In the genomic region with DNA sequence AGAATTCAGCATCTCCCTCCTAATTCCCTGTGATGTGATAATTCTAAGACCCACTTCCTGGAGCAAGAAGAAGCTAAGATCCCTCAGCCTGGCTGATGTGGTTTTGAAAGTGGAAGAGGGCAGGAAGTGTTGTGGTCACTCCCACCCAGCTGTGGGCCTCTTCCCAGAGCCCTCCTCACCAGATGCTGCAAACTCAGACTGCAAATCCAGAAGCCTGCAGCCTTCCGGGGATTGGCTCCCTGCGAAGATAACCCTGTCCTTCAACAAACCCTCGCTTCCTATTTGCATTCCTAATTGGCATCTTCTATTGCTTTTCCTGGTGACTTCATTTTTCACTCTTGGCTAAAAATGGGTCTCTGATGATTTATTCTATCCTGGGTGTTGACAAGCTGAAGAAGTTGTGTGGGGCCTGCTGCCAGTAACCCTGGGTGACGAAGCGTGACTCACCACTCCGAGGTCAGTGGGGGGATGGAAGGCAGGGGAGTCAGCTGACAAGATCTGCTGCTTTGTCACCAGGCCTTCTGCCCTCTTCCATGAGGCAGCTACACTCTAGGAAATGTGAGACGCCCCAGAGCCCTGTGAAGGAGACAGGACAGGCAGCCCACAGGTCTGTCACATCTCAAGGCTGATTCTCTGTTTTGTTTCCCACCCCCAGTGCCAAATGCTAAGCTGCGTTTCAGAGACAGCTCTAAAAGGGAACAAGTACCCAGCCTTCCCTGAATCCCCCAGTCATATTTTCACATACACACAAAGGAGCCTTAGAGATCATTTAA, we compare ENCODE assay signal across 8 cellular contexts.
DNase-seq lines count a peak whose midpoint lies in the region; ATAC-seq and TF ChIP-seq lines count a peak whose summit lies in the region.

No MANE protein-coding gene starts in this region.

- peak; percentile 86 for ATAC-seq in HG03354 (IDR thresholded peaks at IDR 0.05; ENCODE audit: poor library complexity, severe bottlenecking, unreplicated experiment)

- H3K27ac ChIP-seq in liver (ENCODE audit: low read depth in 1 of 2, low read length in 2 of 2), result peak overlapping the region; percentile 80 to 99

- H3K4me3 ChIP-seq in liver (ENCODE audit: low read depth in 1 of 3, low read length in 3 of 3), result peak overlapping the region in 2 of 3 donors; percentile 22 to 28

- H3K9me3 ChIP-seq in liver (ENCODE audit: control insufficient read depth in 4 of 4, low read length in 3 of 4), result no peaks in the 10 kb centered on the region

- no peaks in the 10 kb centered on the region for H3K36me3 ChIP-seq in liver (ENCODE audit: control insufficient read depth in 4 of 4, insufficient read depth in 3 of 4, low read depth in 1 of 4, low read length in 3 of 4)

- 9% methylated on average over 8 of the region's 8 CpGs for WGBS in liver

- TF ChIP-seq RAD21 in liver (IDR thresholded peaks at IDR 0.05), result peak in 1 of 2 donors; percentile 59

- H3K9ac ChIP-seq in liver (ENCODE audit: low read depth in 1 of 2, low read length in 2 of 2), result peak overlapping the region; percentile 69 to 89

- DNase-seq in NK-92 treated with Interleukin-12 subunit alpha and Interleukin-12 subunit beta, amount 100 ng/mL, for 24 hours (lab: John Stamatoyannopoulos, UW), result peak; percentile 97
- no peak for DNase-seq in NK-92 (lab: John Stamatoyannopoulos, UW; ENCODE audit: unreplicated experiment)
- peak; percentile 21 for DNase-seq in NCI-H526 treated with DMSO at 0.1 percent for 48 hours (lab: John Stamatoyannopoulos, UW)
- peak; percentile 64 to 87 for DNase-seq in activated CD4-positive, alpha-beta T cell treated with anti-CD3 and anti-CD28 coated beads, Interleukin-2, amount 50 U/mL, for 24 hours (ENCODE audit: low read depth in 1 of 2, low spot score in 1 of 2)
- peak; percentile 94 for DNase-seq in dedifferentiated amniotic fluid mesenchymal stem cell (ENCODE audit: extremely low spot score)
- peak; percentile 85 for DNase-seq in stimulated activated CD4-positive, alpha-beta T cell treated with anti-CD3 and anti-CD28 coated beads, Interleukin-4, amount 100 ng/mL, for 1 hour

- H3K4me1 ChIP-seq in liver (ENCODE audit: control insufficient read depth in 4 of 4, insufficient read depth in 4 of 4, low read length in 3 of 4), result peaks cover 11 to 43% (median 31%) of the 10 kb centered on the region in 4 donors

- no peak for TF ChIP-seq CTCF in liver (IDR thresholded peaks at IDR 0.05; ENCODE audit: low read depth, low read length, missing input control)

- no peaks in the 10 kb centered on the region for H3K27me3 ChIP-seq in liver (ENCODE audit: control insufficient read depth in 4 of 4, insufficient read depth in 4 of 4, low read length in 3 of 4)

TF ChIP-seq in liver, 16 proteins besides CTCF, POLR2A, EP300 and RAD21:
- peak; percentile 84 for TF ChIP-seq FOXA2 (IDR thresholded peaks at IDR 0.05)
- peak; percentile 66 for TF ChIP-seq YY1 (IDR thresholded peaks at IDR 0.05)
- peak; percentile 89 for TF ChIP-seq NR2F2 (IDR thresholded peaks at IDR 0.05)
- TF ChIP-seq HNF4G (IDR thresholded peaks at IDR 0.05), result no peak
- peak; percentile 35 to 78 for TF ChIP-seq HNF4A (conservative IDR thresholded peaks at IDR 0.05)
- peak in 1 of 2 donors; percentile 74 for TF ChIP-seq EGR1 (IDR thresholded peaks at IDR 0.05; ENCODE audit: low read depth in 2 of 2)
- peak; percentile 89 to 95 for TF ChIP-seq RXRA (IDR thresholded peaks at IDR 0.05)
- TF ChIP-seq TAF1 (conservative IDR thresholded peaks at IDR 0.05), result peak; percentile 6
- TF ChIP-seq ATF3 (IDR thresholded peaks at IDR 0.05), result peak; percentile 97
- TF ChIP-seq, protein P1, sequence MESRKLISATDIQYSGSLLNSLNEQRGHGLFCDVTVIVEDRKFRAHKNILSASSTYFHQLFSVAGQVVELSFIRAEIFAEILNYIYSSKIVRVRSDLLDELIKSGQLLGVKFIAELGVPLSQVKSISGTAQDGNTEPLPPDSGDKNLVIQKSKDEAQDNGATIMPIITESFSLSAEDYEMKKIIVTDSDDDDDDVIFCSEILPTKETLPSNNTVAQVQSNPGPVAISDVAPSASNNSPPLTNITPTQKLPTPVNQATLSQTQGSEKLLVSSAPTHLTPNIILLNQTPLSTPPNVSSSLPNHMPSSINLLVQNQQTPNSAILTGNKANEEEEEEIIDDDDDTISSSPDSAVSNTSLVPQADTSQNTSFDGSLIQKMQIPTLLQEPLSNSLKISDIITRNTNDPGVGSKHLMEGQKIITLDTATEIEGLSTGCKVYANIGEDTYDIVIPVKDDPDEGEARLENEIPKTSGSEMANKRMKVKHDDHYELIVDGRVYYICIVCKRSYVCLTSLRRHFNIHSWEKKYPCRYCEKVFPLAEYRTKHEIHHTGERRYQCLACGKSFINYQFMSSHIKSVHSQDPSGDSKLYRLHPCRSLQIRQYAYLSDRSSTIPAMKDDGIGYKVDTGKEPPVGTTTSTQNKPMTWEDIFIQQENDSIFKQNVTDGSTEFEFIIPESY (IDR thresholded peaks at IDR 0.05), result no peak
- TF ChIP-seq FOXA1 (IDR thresholded peaks at IDR 0.05), result peak; percentile 73
- peak in 1 of 2 donors; percentile 38 for TF ChIP-seq GABPA (IDR thresholded peaks at IDR 0.05 in 1 of 2, conservative IDR thresholded peaks at IDR 0.05 in 1 of 2)
- TF ChIP-seq REST (IDR thresholded peaks at IDR 0.05), result peak; percentile 41
- TF ChIP-seq MAX (IDR thresholded peaks at IDR 0.05), result peak; percentile 88
- TF ChIP-seq JUND (IDR thresholded peaks at IDR 0.05), result peak; percentile 100
- peak; percentile 80 for TF ChIP-seq SP1 (IDR thresholded peaks at IDR 0.05)
